Comparison of ENCODE assay signal across 8 cellular contexts in the genomic region with DNA sequence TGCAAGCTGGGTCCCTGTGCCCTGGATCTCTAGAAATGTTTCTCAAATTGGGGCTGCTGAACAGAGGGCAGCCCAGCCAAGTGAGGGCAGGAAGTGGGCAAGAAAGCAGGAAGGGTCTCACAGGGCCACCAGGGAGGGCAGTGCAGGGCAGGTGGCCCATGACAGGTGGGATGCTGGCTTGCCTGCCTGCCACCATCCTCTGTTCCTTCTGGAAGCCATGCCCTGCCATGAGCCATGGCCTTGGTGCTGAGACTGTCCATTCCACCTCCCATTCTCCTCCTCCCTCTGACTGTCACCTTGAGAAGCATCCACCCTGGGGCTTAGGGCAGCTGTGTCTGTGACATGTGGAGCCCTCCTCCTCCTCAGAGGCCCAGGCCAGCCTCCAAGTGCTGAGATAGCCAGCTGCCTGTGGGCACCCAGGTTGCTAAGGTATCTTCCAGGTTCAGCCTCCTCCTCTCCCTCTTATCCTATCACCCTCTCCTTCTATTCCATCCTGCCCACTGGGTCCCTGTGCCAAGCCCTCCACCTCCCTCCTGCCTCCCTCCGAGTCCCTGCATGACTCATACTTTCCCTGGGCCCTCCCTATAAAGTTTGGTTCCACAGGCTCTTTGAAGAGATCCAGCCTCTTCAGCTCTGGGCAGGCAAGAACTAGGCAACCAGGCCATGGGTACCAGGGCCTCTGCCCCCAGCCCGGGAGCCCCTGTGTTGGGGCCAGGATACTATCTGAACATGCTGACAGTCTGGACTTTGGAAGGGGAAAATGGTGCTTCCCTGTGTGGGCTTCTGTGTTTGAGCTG. TPM values are rescaled to one million over a fixed set of nuclear protein-coding genes. Genes with fewer than 3 reads are reported as not detected.
DNase-seq lines count a peak whose midpoint lies in the region; ATAC-seq, FAIRE-seq and TF ChIP-seq lines count a peak whose summit lies in the region.

No MANE protein-coding gene starts in this region.

- peaks cover 0 to 2% of the 10 kb centered on the region in 2 experiments for H4K20me1 ChIP-seq in H1 (replicated peaks in 1 of 2; ENCODE audit: control insufficient read depth in 1 of 2, insufficient read depth in 2 of 2, low read length in 2 of 2)

- DNase-seq in activated B cell treated with CpG ODN at 0.5 μM for 24 hours = no peak
- no peak for DNase-seq in H1 (ENCODE audit: low read depth in 1 of 2, low spot score in 2 of 2)
- DNase-seq in natural killer cell treated with Interleukin-12 subunit alpha and Interleukin-12 subunit beta and Interleukin-15 and Interleukin-18, amount 100 ng/mL, for 72 hours (ENCODE audit: low spot score) = no peak
- DNase-seq in epidermal melanocyte (ENCODE audit: insufficient read length, low spot score) = no peak
- no peak for DNase-seq in HPDE6-E6E7 (ENCODE audit: extremely low spot score)
- DNase-seq in NCI-H2171 treated with DMSO at 0.1 percent for 48 hours (lab: John Stamatoyannopoulos, UW) = no peak

- H3K4me1 ChIP-seq in HEK293 (ENCODE audit: control insufficient read depth, insufficient read depth, low read length) (no peaks in the 10 kb centered on the region; the same call in 1 of the 2 replicates), H1 (replicated peaks in 1 of 4; ENCODE audit: control insufficient read depth in 3 of 4, insufficient read depth in 4 of 4, low read length in 3 of 4) (peaks cover 0 to 7% (median under 1%) of the 10 kb centered on the region in 4 experiments; a peak in 3 of 7 replicates)

- no peaks in the 10 kb centered on the region; the same call in 1 of the 2 replicates for H3K23me2 ChIP-seq in H1 (ENCODE audit: low read depth, low read length)

- H3K4me1 Mint-ChIP-seq in activated B cell treated with CpG ODN at 0.5 μM for 24 hours = peaks cover 95% of the 10 kb centered on the region
- H3K4me1 Mint-ChIP-seq in natural killer cell treated with Interleukin-12 subunit alpha and Interleukin-12 subunit beta and Interleukin-15 and Interleukin-18, amount 100 ng/mL, for 72 hours (ENCODE audit: low read depth in 2 of 2) = peaks cover 69 to 79% of the 10 kb centered on the region in 2 donors

- no peak overlapping the region for H3K14ac ChIP-seq in H1 (ENCODE audit: insufficient read length)

- no peak for TF ChIP-seq EP300 in H1 (IDR thresholded peaks at IDR 0.05; ENCODE audit: borderline replicate concordance in 1 of 2, low read depth in 2 of 2, low read length in 2 of 2)

- TF ChIP-seq POLR2A in H1 (IDR thresholded peaks at IDR 0.05; ENCODE audit: control extremely low read depth in 1 of 2, low read depth in 2 of 2, low read length in 2 of 2) = no peak

- intact Hi-C loops in activated B cell treated with CpG ODN at 0.5 μM for 24 hours (cut with micrococcal nuclease) = loop anchor here (2.0 to 5.0 kb wide), 5 partner anchors 19 to 395 kb away; partner anchors contain the start of gene PSAP

- no peak overlapping the region for H2BK12ac ChIP-seq in H1 (ENCODE audit: low read depth, low read length)

- no peak for TF ChIP-seq RAD21 in H1 (IDR thresholded peaks at IDR 0.05 in 1 of 2, conservative IDR thresholded peaks at IDR 0.05 in 1 of 2; ENCODE audit: low read depth in 2 of 2, low read length in 2 of 2)

- no peak overlapping the region for H3K23ac ChIP-seq in H1 (ENCODE audit: insufficient read length)

- H3K79me1 ChIP-seq in H1 (ENCODE audit: low read depth, low read length) = no peaks in the 10 kb centered on the region

- H3K36me3 ChIP-seq in HEK293 (ENCODE audit: control insufficient read depth in 2 of 2, insufficient read depth in 1 of 2, low read length in 2 of 2) (no peaks in the 10 kb centered on the region), H1 (ENCODE audit: control insufficient read depth in 2 of 4, insufficient read depth in 4 of 4, low read length in 3 of 4) (no peaks in the 10 kb centered on the region)

- H3K56ac ChIP-seq in H1 (replicated peaks; ENCODE audit: insufficient read length, low read depth, low read length) = no peak overlapping the region

- H3K18ac ChIP-seq in H1 (ENCODE audit: extremely low read depth, low read length) = no peak overlapping the region

- H2AFZ ChIP-seq in H1 (ENCODE audit: low read length) = no peak overlapping the region

- H3K27ac ChIP-seq in HEK293 (ENCODE audit: extremely low read depth, low read depth, low read length) (no peak overlapping the region), H1 (ENCODE audit: low read depth, low read length) (no peak overlapping the region)

- H2AK5ac ChIP-seq in H1 (ENCODE audit: low read depth, low read length) = no peak overlapping the region

- H3K9me3 Mint-ChIP-seq in activated B cell treated with CpG ODN at 0.5 μM for 24 hours = no peaks in the 10 kb centered on the region
- no peaks in the 10 kb centered on the region for H3K9me3 Mint-ChIP-seq in natural killer cell treated with Interleukin-12 subunit alpha and Interleukin-12 subunit beta and Interleukin-15 and Interleukin-18, amount 100 ng/mL, for 72 hours

- TF ChIP-seq CTCF in HEK293 (tag by site-specific recombination; IDR thresholded peaks at IDR 0.05) = no peak
- no peak for TF ChIP-seq CTCF in activated B cell treated with CpG ODN at 0.5 μM for 24 hours (IDR thresholded peaks at IDR 0.05)
- no peak for TF ChIP-seq CTCF in H1 (IDR thresholded peaks at IDR 0.05; ENCODE audit: control extremely low read depth in 1 of 3, insufficient read depth in 1 of 3, low read depth in 1 of 3, low read length in 3 of 3)

- peak overlapping the region; percentile 88 for H3K4me3 Mint-ChIP-seq in activated B cell treated with CpG ODN at 0.5 μM for 24 hours
- H3K4me3 Mint-ChIP-seq in natural killer cell treated with Interleukin-12 subunit alpha and Interleukin-12 subunit beta and Interleukin-15 and Interleukin-18, amount 100 ng/mL, for 72 hours = peak overlapping the region; percentile 79

- POLR2A ChIA-PET in HEK293 (lab: Yijun Ruan, JAX) = interaction anchor here (1.3 kb wide), 1 partner anchor 33 kb away, joined by 4 read pairs; no protein-coding TSS in a partner anchor
- POLR2A ChIA-PET in activated B cell treated with CpG ODN at 0.5 μM for 24 hours (lab: Charles Lee) = interaction anchor here (0.6 to 8.7 kb wide), 13 partner anchors 16 to 444 kb away, joined by 3 to 79 read pairs (median 6); partner anchors contain the start of genes ASCC1 and PSAP
- POLR2A ChIA-PET in H1 (lab: Charles Lee; ENCODE audit: partially characterized antibody) = interaction anchor here (0.9 kb wide), 1 partner anchor 480 kb away, joined by 3 read pairs; no protein-coding TSS in a partner anchor

- H3K4ac ChIP-seq in H1 (replicated peaks; ENCODE audit: insufficient read length, low read depth, low read length) = no peak overlapping the region

- H3K27me3 ChIP-seq in H1 (replicated peaks in 1 of 4; ENCODE audit: control insufficient read depth in 3 of 4, extremely low read depth in 1 of 4, insufficient read depth in 3 of 4, low read length in 3 of 4) = peaks cover 3 to 23% (median 16%) of the 10 kb centered on the region in 4 experiments; a peak in 6 of 7 replicates

- H4K5ac ChIP-seq in H1 (ENCODE audit: insufficient read length, low read depth, low read length) = no peak overlapping the region

- H3K4me2 ChIP-seq in H1 (ENCODE audit: insufficient read depth in 1 of 2, low read depth in 2 of 2, low read length in 2 of 2) = no peak overlapping the region; a peak in 1 of 4 replicates

- H3K36me3 Mint-ChIP-seq in activated B cell treated with CpG ODN at 0.5 μM for 24 hours (ENCODE audit: low read depth) = peaks cover 5% of the 10 kb centered on the region
- no peaks in the 10 kb centered on the region for H3K36me3 Mint-ChIP-seq in natural killer cell treated with Interleukin-12 subunit alpha and Interleukin-12 subunit beta and Interleukin-15 and Interleukin-18, amount 100 ng/mL, for 72 hours

- H3K4me3 ChIP-seq in HEK293 (ENCODE audit: low read depth, low read length) (no peak overlapping the region), H1 (ENCODE audit: extremely low read depth in 1 of 4, insufficient read depth in 2 of 4, low read depth in 3 of 4, low read length in 4 of 4) (no peak overlapping the region)

- no peaks in the 10 kb centered on the region for H3K27me3 Mint-ChIP-seq in activated B cell treated with CpG ODN at 0.5 μM for 24 hours
- no peaks in the 10 kb centered on the region for H3K27me3 Mint-ChIP-seq in natural killer cell treated with Interleukin-12 subunit alpha and Interleukin-12 subunit beta and Interleukin-15 and Interleukin-18, amount 100 ng/mL, for 72 hours

- 74% methylated on average over 2 of the region's 2 CpGs; no CpG with 5 or more reads in 1 of the 2 experiments for WGBS in H1 (ENCODE audit: extremely low coverage in 1 of 2, insufficient coverage in 1 of 2, insufficient read length in 1 of 2, insufficient replicate concordance in 2 of 2, low coverage in 1 of 2, low lambda C conversion rate in 2 of 2, missing lambda C conversion rate in 1 of 2), 2 experiments

- H3K9me3 ChIP-seq in HEK293 (ENCODE audit: control insufficient read depth, insufficient read depth, low read depth, low read length) (no peaks in the 10 kb centered on the region), H1 (ENCODE audit: insufficient read depth in 2 of 2, low read depth in 1 of 2, low read length in 1 of 2) (no peaks in the 10 kb centered on the region)

- no peak overlapping the region for H2BK5ac ChIP-seq in H1 (ENCODE audit: low read depth, low read length)

- no peak overlapping the region for H3K9ac ChIP-seq in H1 (replicated peaks in 1 of 4; ENCODE audit: extremely low read depth in 1 of 4, low read depth in 3 of 4, low read length in 3 of 4)

- H3K79me2 ChIP-seq in H1 (ENCODE audit: control insufficient read depth in 1 of 2, insufficient read depth in 2 of 2, low read length in 2 of 2) = no peaks in the 10 kb centered on the region

- no peak overlapping the region for H4K91ac ChIP-seq in H1 (replicated peaks; ENCODE audit: insufficient read length, low read length)

- no peak overlapping the region for H2BK120ac ChIP-seq in H1 (replicated peaks; ENCODE audit: low read depth, low read length)

- H3K27ac Mint-ChIP-seq in activated B cell treated with CpG ODN at 0.5 μM for 24 hours = peak overlapping the region; percentile 87
- peak overlapping the region; percentile 97 to 99 for H3K27ac Mint-ChIP-seq in natural killer cell treated with Interleukin-12 subunit alpha and Interleukin-12 subunit beta and Interleukin-15 and Interleukin-18, amount 100 ng/mL, for 72 hours

- CTCF ChIA-PET in HEK293 (lab: Yijun Ruan, JAX) (interaction anchor here (0.5 to 2.7 kb wide), 12 partner anchors 10 to 455 kb away, joined by 3 to 12 read pairs (median 6); no protein-coding TSS in a partner anchor), activated B cell treated with CpG ODN at 0.5 μM for 24 hours (lab: Charles Lee) (interaction anchor here (0.7 to 4.9 kb wide), 10 partner anchors 13 to 388 kb away, joined by 3 to 26 read pairs (median 7); no protein-coding TSS in a partner anchor), H1 (lab: Charles Lee; ENCODE audit: partially characterized antibody) (interaction anchor here (0.7 to 7.1 kb wide), 23 partner anchors 7 to 388 kb away, joined by 3 to 44 read pairs (median 6); no protein-coding TSS in a partner anchor)

- FAIRE-seq in H1 (lab: Jason Lieb, UNC) = no peak

- H4K8ac ChIP-seq in H1 (ENCODE audit: extremely low read depth, insufficient read depth, low read length) = no peak overlapping the region

- ATAC-seq in activated B cell treated with CpG ODN at 0.5 μM for 24 hours (ENCODE audit: low read depth) (no peak), GM18907 (IDR thresholded peaks at IDR 0.05; ENCODE audit: unreplicated experiment) (no peak)
- ATAC-seq in natural killer cell treated with Interleukin-12 subunit alpha and Interleukin-12 subunit beta and Interleukin-15 and Interleukin-18, amount 100 ng/mL, for 72 hours = no peak

- no peak overlapping the region for H2BK20ac ChIP-seq in H1 (ENCODE audit: low read length)

- H2BK15ac ChIP-seq in H1 (ENCODE audit: low read length) = no peak overlapping the region

RNA-seq across cellular contexts. Expression of gene VSIR, which starts 1.3 kb away (rescaled TPM):
- total RNA-seq in activated B cell treated with CpG ODN at 0.5 μM for 24 hours = 20.9 and 21.4 TPM in 2 replicates
- total RNA-seq in H1 (2021; fragmentation: NEBNext Ultra II Directional; extraction: Animal tissue kit (Norgen Biotek cat#: 25700)) = not detected in 2 replicates
- polyA plus RNA-seq in H1 (2011; rRNA removed) = 0.33 and 0.75 TPM in 2 replicates
- polyA plus RNA-seq in H1 (2011; cell fraction: cytosol; rRNA removed) = 0.06 TPM
- 0.56 TPM for polyA plus RNA-seq in H1 (2011; cell fraction: nucleus; rRNA removed)
- polyA plus RNA-seq in H1 (2012, experiment 1 of 2) = 0.08 to 0.32 TPM (median 0.29 TPM) in 3 of 4 replicates, not detected in the other
- 0.22 TPM for polyA plus RNA-seq in H1 (2012, experiment 2 of 2)
- polyA plus RNA-seq in H1 (2013, experiment 1 of 2) = 0.34 TPM
- polyA plus RNA-seq in H1 (2013, experiment 2 of 2) = 0.42 TPM
- 0.17 and 0.35 TPM in 2 replicates for polyA minus RNA-seq in H1 (2011; rRNA and poly(A)+ RNA removed)
- polyA minus RNA-seq in H1 (2011; cell fraction: cytosol; rRNA and poly(A)+ RNA removed) = 1.0 TPM
- 0.90 TPM for polyA minus RNA-seq in H1 (2011; cell fraction: nucleus; rRNA and poly(A)+ RNA removed)
- total RNA-seq in natural killer cell treated with Interleukin-12 subunit alpha and Interleukin-12 subunit beta and Interleukin-15 and Interleukin-18, amount 100 ng/mL, for 72 hours = 10 to 100 TPM; 18.8 to 19.7 TPM

RNA-seq across cellular contexts. Expression of gene C10orf105, which starts 52.4 kb away (rescaled TPM):
- not detected in 2 replicates for total RNA-seq in activated B cell treated with CpG ODN at 0.5 μM for 24 hours
- total RNA-seq in H1 (2021; fragmentation: NEBNext Ultra II Directional; extraction: Animal tissue kit (Norgen Biotek cat#: 25700)) = 0.48 and 0.73 TPM in 2 replicates
- polyA plus RNA-seq in H1 (2011; rRNA removed) = 0.71 and 1.4 TPM in 2 replicates
- 0.93 TPM for polyA plus RNA-seq in H1 (2011; cell fraction: cytosol; rRNA removed)
- 1.3 TPM for polyA plus RNA-seq in H1 (2011; cell fraction: nucleus; rRNA removed)
- polyA plus RNA-seq in H1 (2012, experiment 1 of 2) = 0.64 to 1.1 TPM (median 0.87 TPM) in 4 replicates
- polyA plus RNA-seq in H1 (2012, experiment 2 of 2) = 0.84 TPM
- 0.51 TPM for polyA plus RNA-seq in H1 (2013, experiment 1 of 2)
- 0.61 TPM for polyA plus RNA-seq in H1 (2013, experiment 2 of 2)
- polyA minus RNA-seq in H1 (2011; rRNA and poly(A)+ RNA removed) = 0.76 and 1.7 TPM in 2 replicates
- polyA minus RNA-seq in H1 (2011; cell fraction: cytosol; rRNA and poly(A)+ RNA removed) = 0.51 TPM
- 1.4 TPM for polyA minus RNA-seq in H1 (2011; cell fraction: nucleus; rRNA and poly(A)+ RNA removed)
- not detected for total RNA-seq in natural killer cell treated with Interleukin-12 subunit alpha and Interleukin-12 subunit beta and Interleukin-15 and Interleukin-18, amount 100 ng/mL, for 72 hours

Comparison
In these comparisons a context has a peak if more than half of its experiments do, and no peak if none do; other contexts are left out.
1. RNA of gene VSIR, which starts 1.3 kb away (total RNA-seq): 20.9 to 21.4 TPM in activated B cell treated with CpG ODN at 0.5 μM for 24 hours and 18.8 to 19.7 TPM in natural killer cell treated with Interleukin-12 subunit alpha and Interleukin-12 subunit beta and Interleukin-15 and Interleukin-18, amount 100 ng/mL, for 72 hours; not detected in H1; every median in the first group is over 10 times any median in the second.
2. Of the 6 proteins assayed by ChIP-seq in both HEK293 and H1: peak only in HEK293: SP2; only in H1: none; in both: none; in neither: 5.